17 cellular contexts compared by ENCODE assay signal in the genomic region with DNA sequence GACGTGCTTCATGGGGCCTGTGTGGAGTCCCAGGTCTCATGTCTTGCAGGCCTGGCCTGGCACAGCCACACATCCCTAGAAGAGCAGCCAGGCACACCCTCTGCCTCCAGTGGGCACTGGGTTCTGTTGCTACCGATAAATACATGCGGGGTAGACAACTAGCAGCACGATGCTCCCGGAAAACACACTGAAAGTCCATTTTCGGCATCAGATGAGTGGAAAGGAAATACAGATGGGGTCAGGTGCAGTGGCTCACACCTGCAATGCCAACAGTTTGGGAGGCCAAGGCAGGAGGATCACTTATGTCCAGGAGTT.
"Had no signal": no experiment of that assay in that cellular context is flagged by ENCODE, and none has a peak within 500 bp of the region (broad histone marks: within the 10 kb centered on the region; RNA-seq: fewer than 3 reads in every experiment).

No MANE protein-coding gene starts in this region.

- H3K36me3 Mint-ChIP-seq: memory B cell, type B pancreatic cell had no signal

- H3K9me3 Mint-ChIP-seq: activated B cell treated with CpG ODN at 0.5 μM for 24 hours; activated CD4-positive, alpha-beta memory T cell treated with anti-CD3 and anti-CD28 coated beads for 36 hours; activated naive CD4-positive, alpha-beta T cell treated with anti-CD3 and anti-CD28 coated beads for 36 hours; memory B cell; nephron; type B pancreatic cell had no signal

- H3K9me3 ChIP-seq: breast epithelium, testis had no signal

- H3K27ac Mint-ChIP-seq: activated B cell treated with CpG ODN at 0.5 μM for 24 hours; activated CD4-positive, alpha-beta memory T cell treated with anti-CD3 and anti-CD28 coated beads for 36 hours; activated CD4-positive, alpha-beta T cell treated with anti-CD3 and anti-CD28 coated beads for 36 hours; activated naive CD4-positive, alpha-beta T cell treated with anti-CD3 and anti-CD28 coated beads for 36 hours; memory B cell; nephron; type B pancreatic cell had no signal

- H3K4me3 Mint-ChIP-seq: activated B cell treated with CpG ODN at 0.5 μM for 24 hours; activated CD4-positive, alpha-beta memory T cell treated with anti-CD3 and anti-CD28 coated beads for 36 hours; activated CD4-positive, alpha-beta T cell treated with anti-CD3 and anti-CD28 coated beads for 36 hours; activated naive CD4-positive, alpha-beta T cell treated with anti-CD3 and anti-CD28 coated beads for 36 hours; memory B cell; nephron; type B pancreatic cell had no signal

- H3K27me3 ChIP-seq: testis had no signal

- H3K27me3 Mint-ChIP-seq: activated CD4-positive, alpha-beta memory T cell treated with anti-CD3 and anti-CD28 coated beads for 36 hours; activated CD4-positive, alpha-beta T cell treated with anti-CD3 and anti-CD28 coated beads for 36 hours; type B pancreatic cell had no signal

- H3K36me3 ChIP-seq: breast epithelium had no signal

- H3K4me1 Mint-ChIP-seq: activated B cell treated with CpG ODN at 0.5 μM for 24 hours; activated CD4-positive, alpha-beta T cell treated with anti-CD3 and anti-CD28 coated beads for 36 hours; memory B cell; nephron had no signal

- H3K4me1 ChIP-seq: breast epithelium had no signal

- H3K27ac ChIP-seq: breast epithelium, testis had no signal

- DNase-seq: activated B cell treated with CpG ODN at 0.5 μM for 24 hours; activated CD4-positive, alpha-beta memory T cell treated with anti-CD3 and anti-CD28 coated beads for 36 hours; activated CD4-positive, alpha-beta T cell treated with anti-CD3 and anti-CD28 coated beads for 36 hours; activated naive CD4-positive, alpha-beta T cell treated with anti-CD3 and anti-CD28 coated beads for 36 hours; activated T-cell treated with anti-CD3 and anti-CD28 coated beads, Interleukin-2, amount 50 U/mL, for 48 hours; cortex of kidney; erythroblast; foreskin fibroblast; left colon; small intestine; stimulated activated CD4-positive, alpha-beta T cell treated with anti-CD3 and anti-CD28 coated beads, Interleukin-4, amount 100 ng/mL, for 1 hour; T-helper 9 cell had no signal
